ENCODE assay signal across 11 cellular contexts in genomic region chr19:8611391-8611883, GRCh38. TPM values are rescaled to one million over a fixed set of nuclear protein-coding genes. Genes with fewer than 3 reads are reported as not detected.
A peak's percentile ranks its signal among the peaks of the same experiment; 100 is the strongest.
DNase-seq lines count a peak whose midpoint lies in the region; ATAC-seq and TF ChIP-seq lines count a peak whose summit lies in the region.
"Had no signal": no experiment of that assay in that cellular context is flagged by ENCODE, and none has a peak within 500 bp of the region (broad histone marks: within the 10 kb centered on the region; RNA-seq: fewer than 3 reads in every experiment).

No MANE protein-coding gene starts in this region.

- H3K4me1 ChIP-seq in adrenal gland (replicated peaks in 1 of 2), result peaks cover 17 to 21% of the 10 kb centered on the region in 2 donors
- H3K4me1 ChIP-seq in mesenchymal stem cell (ENCODE audit: control insufficient read depth, insufficient read depth, low read depth, low read length), result peaks cover 29% of the 10 kb centered on the region
- H3K4me1 ChIP-seq in urinary bladder (ENCODE audit: insufficient read depth), result no peaks in the 10 kb centered on the region

- peaks cover 2% of the 10 kb centered on the region for H3K36me3 Mint-ChIP-seq in activated naive CD4-positive, alpha-beta T cell treated with anti-CD3 and anti-CD28 coated beads for 36 hours (ENCODE audit: low read depth)

- H2BK15ac ChIP-seq in mesenchymal stem cell (ENCODE audit: low read depth, poor library complexity, severe bottlenecking), result peak overlapping the region; percentile 58

- peaks cover 29% of the 10 kb centered on the region for H3K4me1 Mint-ChIP-seq in activated naive CD4-positive, alpha-beta T cell treated with anti-CD3 and anti-CD28 coated beads for 36 hours (ENCODE audit: low read depth)

- H4K91ac ChIP-seq in mesenchymal stem cell (ENCODE audit: low read length), result no peak overlapping the region

- no peak for DNase-seq in activated naive CD4-positive, alpha-beta T cell treated with anti-CD3 and anti-CD28 coated beads for 36 hours
- DNase-seq in activated naive CD4-positive, alpha-beta T cell (lab: John Stamatoyannopoulos, UW), result no peak
- DNase-seq in adrenal gland (peak in 5 of 7 donors; percentile 45 to 69 (median 52)), mesenchymal stem cell (no peak), NCI-H146 (lab: John Stamatoyannopoulos, UW) (no peak)
- no peak for DNase-seq in central memory CD4-positive, alpha-beta T cell
- DNase-seq: activated CD8-positive, alpha-beta memory T cell treated with anti-CD3 and anti-CD28 coated beads, Interleukin-2, amount 50 U/mL, for 48 hours had no signal

- CTCF ChIA-PET in activated naive CD4-positive, alpha-beta T cell treated with anti-CD3 and anti-CD28 coated beads for 36 hours (lab: Charles Lee), result no interaction called here

- H3K4ac ChIP-seq in mesenchymal stem cell (ENCODE audit: low read depth in 1 of 2, low read length in 2 of 2), result no peak overlapping the region

- H3K27me3 Mint-ChIP-seq in activated naive CD4-positive, alpha-beta T cell treated with anti-CD3 and anti-CD28 coated beads for 36 hours (ENCODE audit: low read depth), result no peaks in the 10 kb centered on the region

- no peak overlapping the region for H3K4me3 ChIP-seq in adrenal gland
- H3K4me3 ChIP-seq in mesenchymal stem cell (ENCODE audit: insufficient read depth in 1 of 2, low read depth in 1 of 2, low read length in 2 of 2), result no peak overlapping the region
- no peak overlapping the region for H3K4me3 ChIP-seq in urinary bladder (ENCODE audit: low read depth, low read length)

- H3K36me3 ChIP-seq in adrenal gland (replicated peaks in 1 of 2), result no peaks in the 10 kb centered on the region
- peaks cover 0 to 4% of the 10 kb centered on the region in 2 experiments for H3K36me3 ChIP-seq in mesenchymal stem cell (ENCODE audit: control insufficient read depth in 1 of 2, insufficient read depth in 2 of 2, low read depth in 1 of 2, low read length in 2 of 2)
- no peaks in the 10 kb centered on the region for H3K36me3 ChIP-seq in urinary bladder (ENCODE audit: insufficient read depth)

- no peak overlapping the region for H3K27ac Mint-ChIP-seq in activated naive CD4-positive, alpha-beta T cell treated with anti-CD3 and anti-CD28 coated beads for 36 hours

- TF ChIP-seq CTCF in adrenal gland (IDR thresholded peaks at IDR 0.05), result no peak

- no peaks in the 10 kb centered on the region for H3K9me3 Mint-ChIP-seq in activated naive CD4-positive, alpha-beta T cell treated with anti-CD3 and anti-CD28 coated beads for 36 hours
- H3K9me3 Mint-ChIP-seq: dendritic cell treated with granulocyte-macrophage colony-stimulating factor and Interleukin-4, amounts not matched to agents 40 ng/mL and 50 ng/mL, for 4 days had no signal

- WGBS in adrenal gland, 4 donors, result 26 to 48% (median 33%) methylated on average over 6 to 18 of the region's 18 CpGs
- WGBS in mesenchymal stem cell, result 55% methylated on average over 18 of the region's 18 CpGs
- 32% methylated on average over 18 of the region's 18 CpGs for WGBS in urinary bladder

- H3K14ac ChIP-seq in mesenchymal stem cell (ENCODE audit: low read length in 2 of 2), result no peak overlapping the region

- no peak for ATAC-seq in HG03565 (IDR thresholded peaks at IDR 0.05; ENCODE audit: unreplicated experiment)

- H3K79me1 ChIP-seq in mesenchymal stem cell (replicated peaks; ENCODE audit: low read length, poor library complexity, severe bottlenecking), result peaks cover 15% of the 10 kb centered on the region

- no peak overlapping the region for H2BK5ac ChIP-seq in mesenchymal stem cell (ENCODE audit: low read depth, low read length, poor library complexity, severe bottlenecking)

- no peak overlapping the region for H3K23ac ChIP-seq in mesenchymal stem cell (ENCODE audit: low read length in 2 of 2)

- no peak overlapping the region for H3K9ac ChIP-seq in mesenchymal stem cell (ENCODE audit: low read length)

- H2AFZ ChIP-seq in mesenchymal stem cell (ENCODE audit: low read depth, low read length), result no peak overlapping the region

- H3K27me3 ChIP-seq in adrenal gland (no peaks in the 10 kb centered on the region), mesenchymal stem cell (ENCODE audit: control insufficient read depth in 1 of 2, insufficient read depth in 1 of 2, low read length in 2 of 2) (peaks cover 0 to 4% of the 10 kb centered on the region in 2 experiments)

- peak overlapping the region; percentile 51 for H3K4me3 Mint-ChIP-seq in activated naive CD4-positive, alpha-beta T cell treated with anti-CD3 and anti-CD28 coated beads for 36 hours
- H3K4me3 Mint-ChIP-seq: dendritic cell treated with granulocyte-macrophage colony-stimulating factor and Interleukin-4, amounts not matched to agents 40 ng/mL and 50 ng/mL, for 4 days had no signal

- H3K27ac ChIP-seq in adrenal gland (peak overlapping the region in 3 of 5 donors; percentile 4 to 72 (median 52)), mesenchymal stem cell (ENCODE audit: low read length, poor library complexity, severe bottlenecking) (peak overlapping the region; percentile 10), urinary bladder (ENCODE audit: low read depth) (peak overlapping the region; percentile 15)
- H3K27ac ChIP-seq: C4-2B had no signal

- no peak overlapping the region for H2BK120ac ChIP-seq in mesenchymal stem cell (ENCODE audit: low read depth, low read length)

- H3K18ac ChIP-seq in mesenchymal stem cell (ENCODE audit: low read depth in 1 of 2, low read length in 2 of 2), result no peak overlapping the region

- no peak for TF ChIP-seq POLR2A in adrenal gland (IDR thresholded peaks at IDR 0.05)

- no peak overlapping the region for H3K4me2 ChIP-seq in mesenchymal stem cell (ENCODE audit: low read length, poor library complexity, severe bottlenecking)

- peak overlapping the region; percentile 14 for H4K8ac ChIP-seq in mesenchymal stem cell (ENCODE audit: low read length)

- no peak overlapping the region for H2BK12ac ChIP-seq in mesenchymal stem cell (ENCODE audit: low read length in 2 of 2)

- intact Hi-C loops in activated naive CD4-positive, alpha-beta T cell treated with anti-CD3 and anti-CD28 coated beads for 36 hours (cut with micrococcal nuclease), result no loop called here
- intact Hi-C loops in adrenal gland (cut with DNase I), result no loop called here

- peak overlapping the region; percentile 23 for H2AK5ac ChIP-seq in mesenchymal stem cell (ENCODE audit: low read length, severe bottlenecking)

- H3K9me3 ChIP-seq in adrenal gland (replicated peaks in 1 of 3), result no peaks in the 10 kb centered on the region
- H3K9me3 ChIP-seq in mesenchymal stem cell (ENCODE audit: control insufficient read depth, low read length), result no peaks in the 10 kb centered on the region

RNA-seq across cellular contexts. Expression of gene ADAMTS10, which starts 0.9 kb away (rescaled TPM):
- 1 to 10 TPM; 3.3 to 3.5 TPM for total RNA-seq in activated naive CD4-positive, alpha-beta T cell treated with anti-CD3 and anti-CD28 coated beads for 36 hours
- total RNA-seq in adrenal gland (100 to 1,000 TPM in 1 of 8 donors, 10 to 100 TPM in 6, 1 to 10 TPM in 1; 7.6 to 100 (median 25.8) TPM), urinary bladder (44.3 TPM)
- polyA plus RNA-seq in adrenal gland (100 to 1,000 TPM in 1 of 3 donors, 10 to 100 TPM in 1, 1 to 10 TPM in 1; 2.0 to 190 (median 57.4) TPM), urinary bladder (26.4 TPM)
- 7.4 TPM for polyA plus RNA-seq in mesenchymal stem cell (2013, experiment 1 of 2)
- 7.7 TPM for polyA plus RNA-seq in mesenchymal stem cell (2013, experiment 2 of 2)

RNA-seq across cellular contexts. Expression of gene NFILZ, which starts 19.0 kb away (rescaled TPM):
- total RNA-seq in activated naive CD4-positive, alpha-beta T cell treated with anti-CD3 and anti-CD28 coated beads for 36 hours, result not detected
- not detected for total RNA-seq in adrenal gland
- polyA plus RNA-seq in adrenal gland, result not detected
- polyA plus RNA-seq in mesenchymal stem cell (2013, experiment 1 of 2), result not detected
- not detected for polyA plus RNA-seq in mesenchymal stem cell (2013, experiment 2 of 2)
- total RNA-seq in urinary bladder, result not detected
- polyA plus RNA-seq in urinary bladder, result not detected

RNA-seq across cellular contexts. Expression of gene MYO1F, which starts 34.2 kb away (rescaled TPM):
- total RNA-seq in activated naive CD4-positive, alpha-beta T cell treated with anti-CD3 and anti-CD28 coated beads for 36 hours, result 1 to 10 TPM; 2.0 to 2.2 TPM
- total RNA-seq in adrenal gland (10 to 100 TPM; 12.0 to 27.1 (median 22.0) TPM), urinary bladder (7.5 TPM)
- polyA plus RNA-seq in adrenal gland (10 to 100 TPM in 2 of 3 donors, 1 to 10 TPM in 1; 4.9 to 62.5 (median 11.7) TPM), urinary bladder (7.7 TPM)
- polyA plus RNA-seq in mesenchymal stem cell (2013, experiment 1 of 2), result 0.41 TPM
- polyA plus RNA-seq in mesenchymal stem cell (2013, experiment 2 of 2), result 0.27 TPM

Comparison
In these comparisons a context has a peak if more than half of its experiments do, and no peak if none do; other contexts are left out.
1. DNase-seq: peak in adrenal gland (5 of 7); none in activated naive CD4-positive, alpha-beta T cell treated with anti-CD3 and anti-CD28 coated beads for 36 hours (single experiment), activated naive CD4-positive, alpha-beta T cell (0 of 4), mesenchymal stem cell (single experiment), NCI-H146 (single experiment) and central memory CD4-positive, alpha-beta T cell (single experiment).
2. Peak in every context shown above with its lines, with median percentiles within 50 percentile points of each other: H3K27ac ChIP-seq.